Comparison of ENCODE assay signal across 8 cellular contexts in the genomic region with DNA sequence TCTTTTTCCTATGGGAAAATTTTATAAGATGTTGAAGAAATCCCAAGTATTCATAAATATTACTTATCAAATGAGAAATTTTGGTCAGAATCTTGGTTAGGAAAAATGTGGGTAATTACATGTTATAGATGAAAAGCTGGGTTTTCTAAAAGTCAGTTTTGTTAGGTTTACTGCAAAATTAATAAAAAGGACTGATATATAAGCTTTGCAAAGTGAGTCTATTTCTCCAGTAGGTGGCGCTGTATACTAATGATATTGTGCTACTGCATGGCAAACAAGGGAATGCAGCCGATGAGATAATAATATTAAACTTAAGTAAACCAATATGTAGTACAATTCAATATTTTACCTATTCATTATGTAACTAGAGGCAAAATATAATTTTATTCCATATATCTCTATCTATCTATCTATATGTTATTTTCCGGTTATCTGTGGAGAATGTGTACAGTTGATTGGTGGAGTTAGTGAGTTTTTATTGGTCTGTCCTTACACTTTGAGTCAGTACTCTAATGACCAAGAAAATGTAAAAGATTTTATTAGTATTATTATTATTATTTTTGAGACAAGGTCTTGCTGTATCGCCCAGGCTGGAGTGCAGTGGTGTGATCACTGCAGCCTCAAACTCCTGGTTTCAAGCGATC. TPM values are rescaled to one million over a fixed set of nuclear protein-coding genes. Genes with fewer than 3 reads are reported as not detected.
DNase-seq lines count a peak whose midpoint lies in the region; ATAC-seq and TF ChIP-seq lines count a peak whose summit lies in the region.

No MANE protein-coding gene starts in this region.

- ATAC-seq in GM18870 (IDR thresholded peaks at IDR 0.05; ENCODE audit: unreplicated experiment): peak; percentile 62
- peak; percentile 87 for ATAC-seq in left lobe of liver

- POLR2A ChIA-PET in MCF 10A (lab: Yijun Ruan, JAX): interaction anchor here (0.6 to 2.3 kb wide), 5 partner anchors 28 to 500 kb away, joined by 3 to 9 read pairs (median 5); partner anchors contain the start of genes FOXA1 and SLC25A21

- H3K27me3 Mint-ChIP-seq in CD14-positive monocyte (ENCODE audit: low read depth in 3 of 3): peaks cover 2 to 4% (median 3%) of the 10 kb centered on the region in 3 donors
- no peaks in the 10 kb centered on the region for H3K27me3 Mint-ChIP-seq in MCF 10A (ENCODE audit: insufficient read depth, unreplicated experiment)
- no peaks in the 10 kb centered on the region for H3K27me3 Mint-ChIP-seq in activated naive CD8-positive, alpha-beta T cell treated with anti-CD3 and anti-CD28 coated beads for 36 hours

- BruUV-seq in MCF 10A (replicated peaks; lab: Mats Ljungman, UMichigan): no TSS peak

- H3K9me3 Mint-ChIP-seq in CD14-positive monocyte (peaks cover 1 to 6% (median 3%) of the 10 kb centered on the region in 7 donors), MCF 10A (ENCODE audit: unreplicated experiment) (peaks cover 9% of the 10 kb centered on the region)
- peaks cover 3% of the 10 kb centered on the region for H3K9me3 Mint-ChIP-seq in activated naive CD8-positive, alpha-beta T cell treated with anti-CD3 and anti-CD28 coated beads for 36 hours

- H3K4me3 Mint-ChIP-seq in CD14-positive monocyte: no peak overlapping the region
- H3K4me3 Mint-ChIP-seq in MCF 10A (ENCODE audit: unreplicated experiment): no peak overlapping the region
- no peak overlapping the region for H3K4me3 Mint-ChIP-seq in activated naive CD8-positive, alpha-beta T cell treated with anti-CD3 and anti-CD28 coated beads for 36 hours

- TF ChIP-seq CTCF in CD14-positive monocyte (IDR thresholded peaks at IDR 0.05) (peak; percentile 81), MCF 10A (IDR thresholded peaks at IDR 0.05; ENCODE audit: unreplicated experiment) (peak; percentile 63)

- H3K27ac Mint-ChIP-seq in CD14-positive monocyte: no peak overlapping the region
- H3K27ac Mint-ChIP-seq in MCF 10A (ENCODE audit: low read depth, unreplicated experiment): no peak overlapping the region
- H3K27ac Mint-ChIP-seq in activated naive CD8-positive, alpha-beta T cell treated with anti-CD3 and anti-CD28 coated beads for 36 hours: no peak overlapping the region

- intact Hi-C loops in CD14-positive monocyte (cut with micrococcal nuclease) (no loop called here), MCF 10A (cut with micrococcal nuclease) (loop anchor here (5.0 kb wide), 1 partner anchor 642 kb away; no protein-coding TSS in a partner anchor)

- DNase-seq in CD14-positive monocyte (ENCODE audit: low spot score) (no peak), HS-27A (ENCODE audit: low read depth) (peak; percentile 35), NCI-H526 treated with DMSO at 0.1 percent for 48 hours (lab: John Stamatoyannopoulos, UW) (peak; percentile 70), MCF 10A (ENCODE audit: unreplicated experiment) (peak; percentile 68), left lobe of liver (ENCODE audit: low spot score) (no peak), T-helper 9 cell (no peak)
- no peak for DNase-seq in activated naive CD8-positive, alpha-beta T cell treated with anti-CD3 and anti-CD28 coated beads for 36 hours

- CTCF ChIA-PET in MCF 10A (lab: Yijun Ruan, JAX): interaction anchor here (0.5 to 6.1 kb wide), 42 partner anchors 9 to 1782 kb away, joined by 3 to 116 read pairs (median 4); partner anchors contain the start of genes MIPOL1 and SLC25A21

- H3K36me3 Mint-ChIP-seq in CD14-positive monocyte: no peaks in the 10 kb centered on the region
- no peaks in the 10 kb centered on the region for H3K36me3 Mint-ChIP-seq in MCF 10A (ENCODE audit: insufficient read depth, unreplicated experiment)
- H3K36me3 Mint-ChIP-seq in activated naive CD8-positive, alpha-beta T cell treated with anti-CD3 and anti-CD28 coated beads for 36 hours: no peaks in the 10 kb centered on the region

- no peaks in the 10 kb centered on the region for H3K4me1 Mint-ChIP-seq in CD14-positive monocyte
- H3K4me1 Mint-ChIP-seq in MCF 10A (ENCODE audit: insufficient read depth, unreplicated experiment): no peaks in the 10 kb centered on the region
- H3K4me1 Mint-ChIP-seq in activated naive CD8-positive, alpha-beta T cell treated with anti-CD3 and anti-CD28 coated beads for 36 hours: no peaks in the 10 kb centered on the region

RNA-seq across cellular contexts. Expression of gene MIPOL1, which starts 32.9 kb away (rescaled TPM):
- not detected for polyA plus RNA-seq in CD14-positive monocyte
- total RNA-seq in MCF 10A (2022) (16.0 and 16.3 TPM in 2 replicates), left lobe of liver (2.8 TPM)
- total RNA-seq in activated naive CD8-positive, alpha-beta T cell treated with anti-CD3 and anti-CD28 coated beads for 36 hours: not detected

RNA-seq across cellular contexts. Expression of gene SLC25A21, which starts 58.3 kb away (rescaled TPM):
- polyA plus RNA-seq in CD14-positive monocyte: not detected
- 1.1 and 1.4 TPM in 2 replicates for total RNA-seq in MCF 10A (2022)
- total RNA-seq in left lobe of liver: 0.25 TPM
- not detected for total RNA-seq in activated naive CD8-positive, alpha-beta T cell treated with anti-CD3 and anti-CD28 coated beads for 36 hours

Comparison
In these comparisons a context has a peak if more than half of its experiments do, and no peak if none do; other contexts are left out.
1. DNase-seq: peak in HS-27A (single experiment), NCI-H526 treated with DMSO at 0.1 percent for 48 hours (single experiment) and MCF 10A (single experiment); none in CD14-positive monocyte (single experiment), left lobe of liver (single experiment), T-helper 9 cell (single experiment) and activated naive CD8-positive, alpha-beta T cell treated with anti-CD3 and anti-CD28 coated beads for 36 hours (single experiment).